Comparison of ENCODE assay signal across 8 cellular contexts in genomic region chr20:63552481-63553249, GRCh38. TPM values are rescaled to one million over a fixed set of nuclear protein-coding genes. Genes with fewer than 3 reads are reported as not detected.
DNase-seq lines count a peak whose midpoint lies in the region; ATAC-seq and TF ChIP-seq lines count a peak whose summit lies in the region.

No MANE protein-coding gene starts in this region.

- in situ Hi-C loops in GM13976 (cut with MboI; ENCODE audit: low sequenced_read_pairs, unreplicated experiment): no loop called here

- no peak overlapping the region for H3K4me3 ChIP-seq in heart left ventricle

- H3K36me3 Mint-ChIP-seq in activated B cell treated with CpG ODN at 0.5 μM for 24 hours (ENCODE audit: low read depth): peaks cover 2% of the 10 kb centered on the region
- H3K36me3 Mint-ChIP-seq in mesothelial cell of epicardium: no peaks in the 10 kb centered on the region

- H3K9me3 ChIP-seq in heart left ventricle: no peaks in the 10 kb centered on the region

- no peaks in the 10 kb centered on the region for H3K36me3 ChIP-seq in heart left ventricle

- no peak for TF ChIP-seq POLR2A in heart left ventricle (IDR thresholded peaks at IDR 0.05)

- H3K27ac ChIP-seq in heart left ventricle: peak overlapping the region in 1 of 12 donors; percentile 42

- WGBS in heart left ventricle, 4 donors: 39 to 66% (median 42%) methylated on average over 13 to 15 of the region's 15 CpGs

- peaks cover 0 to 19% (median 10%) of the 10 kb centered on the region in 9 donors for H3K27me3 ChIP-seq in heart left ventricle

- ATAC-seq in GM18907 (IDR thresholded peaks at IDR 0.05; ENCODE audit: unreplicated experiment): peak; percentile 60
- ATAC-seq in HG03280 (IDR thresholded peaks at IDR 0.05; ENCODE audit: unreplicated experiment): peak; percentile 7
- peak; percentile 36 for ATAC-seq in activated B cell treated with CpG ODN at 0.5 μM for 24 hours (ENCODE audit: low read depth)
- ATAC-seq in heart left ventricle: no peak

- intact Hi-C loops in activated B cell treated with CpG ODN at 0.5 μM for 24 hours (cut with micrococcal nuclease) (loop anchor here (1.0 to 5.0 kb wide), 7 partner anchors 10 to 405 kb away; partner anchors contain the start of genes GMEB2, LIME1, PPDPF and SLC2A4RG), heart left ventricle (cut with DNase I) (no loop called here)

- H3K27ac Mint-ChIP-seq in activated B cell treated with CpG ODN at 0.5 μM for 24 hours (peak overlapping the region; percentile 82), mesothelial cell of epicardium (no peak overlapping the region)

- no peaks in the 10 kb centered on the region for H3K27me3 Mint-ChIP-seq in activated B cell treated with CpG ODN at 0.5 μM for 24 hours
- peaks cover 8% of the 10 kb centered on the region for H3K27me3 Mint-ChIP-seq in mesothelial cell of epicardium (ENCODE audit: low read depth)

- peaks cover 0 to 21% (median 8%) of the 10 kb centered on the region in 12 donors for H3K4me1 ChIP-seq in heart left ventricle

- POLR2A ChIA-PET in activated B cell treated with CpG ODN at 0.5 μM for 24 hours (lab: Charles Lee): interaction anchor here (0.6 to 4.6 kb wide), 17 partner anchors 9 to 428 kb away, joined by 3 to 42 read pairs (median 5); partner anchors contain the start of genes GMEB2, HELZ2, PPDPF and PRPF6

- TF ChIP-seq CTCF in activated B cell treated with CpG ODN at 0.5 μM for 24 hours (IDR thresholded peaks at IDR 0.05): no peak
- no peak for TF ChIP-seq CTCF in mesothelial cell of epicardium (IDR thresholded peaks at IDR 0.05; ENCODE audit: unreplicated experiment)
- no peak for TF ChIP-seq CTCF in heart left ventricle (IDR thresholded peaks at IDR 0.05)
- TF ChIP-seq CTCF in GM13976 (IDR thresholded peaks at IDR 0.05; ENCODE audit: borderline replicate concordance, control extremely low read depth, extremely low read depth, insufficient read depth, missing control alignments): no peak

- H3K9me3 Mint-ChIP-seq in activated B cell treated with CpG ODN at 0.5 μM for 24 hours (no peaks in the 10 kb centered on the region), mesothelial cell of epicardium (no peaks in the 10 kb centered on the region)

- CTCF ChIA-PET in activated B cell treated with CpG ODN at 0.5 μM for 24 hours (lab: Charles Lee): interaction anchor here (1.0 to 2.6 kb wide), 3 partner anchors 15 to 89 kb away, joined by 3 to 17 read pairs (median 4); partner anchors contain the start of gene PTK6

- no peak for DNase-seq in activated B cell treated with CpG ODN at 0.5 μM for 24 hours
- DNase-seq in mesothelial cell of epicardium (ENCODE audit: low spot score in 2 of 2, unreplicated experiment in 2 of 2): no peak
- DNase-seq in heart left ventricle: no peak
- no peak for DNase-seq in anterior cingulate cortex (lab: John Stamatoyannopoulos, UW)
- no peak for DNase-seq in GM13976 (ENCODE audit: low spot score)
- DNase-seq in SHP77 (lab: John Stamatoyannopoulos, UW): no peak

- H3K4me3 Mint-ChIP-seq in activated B cell treated with CpG ODN at 0.5 μM for 24 hours (peak overlapping the region; percentile 84), mesothelial cell of epicardium (peak overlapping the region; percentile 52)

- H3K4me1 Mint-ChIP-seq in activated B cell treated with CpG ODN at 0.5 μM for 24 hours (peaks cover 55% of the 10 kb centered on the region), mesothelial cell of epicardium (no peaks in the 10 kb centered on the region)

RNA-seq across cellular contexts. Expression of gene FNDC11, which starts 1.3 kb away (rescaled TPM):
- total RNA-seq in activated B cell treated with CpG ODN at 0.5 μM for 24 hours (0.78 and 1.3 TPM in 2 replicates), mesothelial cell of epicardium (0.86 to 1.4 TPM (median 1.1 TPM) in 3 replicates), heart left ventricle (under 1 TPM in 4 of 9 donors, not detected in 5; 0.16 to 0.23 (median 0.19) TPM)
- under 1 TPM; 0.08 to 0.14 TPM for polyA plus RNA-seq in heart left ventricle

RNA-seq across cellular contexts. Expression of gene SRMS, which starts 5.1 kb away (rescaled TPM):
- 0.16 TPM in 1 of 2 replicates, not detected in the other for total RNA-seq in activated B cell treated with CpG ODN at 0.5 μM for 24 hours
- total RNA-seq in mesothelial cell of epicardium: not detected in 3 replicates
- total RNA-seq in heart left ventricle: not detected
- polyA plus RNA-seq in heart left ventricle: not detected

RNA-seq across cellular contexts. Expression of gene PTK6, which starts 15.5 kb away (rescaled TPM):
- 0.49 and 0.69 TPM in 2 replicates for total RNA-seq in activated B cell treated with CpG ODN at 0.5 μM for 24 hours
- 0.11 to 0.18 TPM in 2 of 3 replicates, not detected in the other for total RNA-seq in mesothelial cell of epicardium
- total RNA-seq in heart left ventricle: under 1 TPM in 3 of 9 donors, not detected in 6; 0.10 to 0.29 (median 0.14) TPM
- under 1 TPM in 1 of 2 donors, not detected in 1; 0.04 TPM for polyA plus RNA-seq in heart left ventricle

RNA-seq across cellular contexts. Expression of gene HELZ2, which starts 21.4 kb away (rescaled TPM):
- total RNA-seq in activated B cell treated with CpG ODN at 0.5 μM for 24 hours (25.4 and 28.9 TPM in 2 replicates), mesothelial cell of epicardium (35.1 to 44.4 TPM (median 40.0 TPM) in 3 replicates), heart left ventricle (10 to 100 TPM; 10.4 to 34.6 (median 20.9) TPM)
- polyA plus RNA-seq in heart left ventricle: 1 to 10 TPM; 7.2 to 8.8 TPM

RNA-seq across cellular contexts. Expression of gene PPDPF, which starts 32.1 kb away (rescaled TPM):
- total RNA-seq in activated B cell treated with CpG ODN at 0.5 μM for 24 hours (170 and 172 TPM in 2 replicates), mesothelial cell of epicardium (258 to 271 TPM (median 269 TPM) in 3 replicates), heart left ventricle (100 to 1,000 TPM; 182 to 424 (median 235) TPM)
- polyA plus RNA-seq in heart left ventricle: 100 to 1,000 TPM; 318 to 442 TPM

Comparison
In these comparisons a context has a peak if more than half of its experiments do, and no peak if none do; other contexts are left out.
1. ATAC-seq: peak in GM18907 (single experiment), HG03280 (single experiment) and activated B cell treated with CpG ODN at 0.5 μM for 24 hours (single experiment); none in heart left ventricle (0 of 4).